8 cellular contexts compared by ENCODE assay signal in genomic region chr11:96229354-96229973, GRCh38.
DNase-seq lines count a peak whose midpoint lies in the region; ATAC-seq and TF ChIP-seq lines count a peak whose summit lies in the region.

No MANE protein-coding gene starts in this region.

- H3K27me3 ChIP-seq in PC-9 (ENCODE audit: insufficient read depth, low read depth) (no peaks in the 10 kb centered on the region), fibroblast of lung (ENCODE audit: control insufficient read depth, insufficient read depth, low read length) (no peaks in the 10 kb centered on the region)

- H3K79me2 ChIP-seq in PC-9 (ENCODE audit: low read depth) (peaks cover 82% of the 10 kb centered on the region), fibroblast of lung (ENCODE audit: control insufficient read depth, insufficient read depth, low read length) (peaks cover 14% of the 10 kb centered on the region)

- no TSS peak for BruUV-seq in PC-9 (replicated peaks; lab: Mats Ljungman, UMichigan)

- POLR2A ChIA-PET in activated CD4-positive, alpha-beta T cell treated with anti-CD3 and anti-CD28 coated beads for 36 hours (lab: Charles Lee), result interaction anchor here (0.7 kb wide), 1 partner anchor 16 kb away, joined by 3 read pairs; no protein-coding TSS in a partner anchor
- POLR2A ChIA-PET in PC-9 (lab: Charles Lee; ENCODE audit: unreplicated experiment), result interaction anchor here (0.7 kb wide), 1 partner anchor 549 kb away, joined by 10 read pairs; no protein-coding TSS in a partner anchor

- TF ChIP-seq CTCF in PC-9 (conservative IDR thresholded peaks at IDR 0.05), result no peak
- TF ChIP-seq CTCF in fibroblast of lung (conservative IDR thresholded peaks at IDR 0.05 in 1 of 2, IDR thresholded peaks at IDR 0.05 in 1 of 2; ENCODE audit: low read depth in 1 of 2, low read length in 2 of 2), result no peak

- H3K4me1 ChIP-seq in PC-9 (replicated peaks; ENCODE audit: insufficient read depth), result peaks cover 30% of the 10 kb centered on the region
- peaks cover 14% of the 10 kb centered on the region for H3K4me1 ChIP-seq in fibroblast of lung (ENCODE audit: control insufficient read depth, extremely low read depth, insufficient read depth, low read length)

- CTCF ChIA-PET in activated CD4-positive, alpha-beta T cell treated with anti-CD3 and anti-CD28 coated beads for 36 hours (lab: Charles Lee), result interaction anchor here (0.6 to 1.6 kb wide), 5 partner anchors 15 to 128 kb away, joined by 3 to 4 read pairs (median 4); no protein-coding TSS in a partner anchor
- CTCF ChIA-PET in PC-9 (lab: Charles Lee), result no interaction called here

- H3K36me3 ChIP-seq in PC-9 (ENCODE audit: low read depth) (peaks cover 18% of the 10 kb centered on the region; the same call in 1 of the 2 replicates), fibroblast of lung (ENCODE audit: control insufficient read depth, insufficient read depth, low read length) (no peaks in the 10 kb centered on the region)

- H3K36me3 Mint-ChIP-seq in activated CD4-positive, alpha-beta T cell treated with anti-CD3 and anti-CD28 coated beads for 36 hours (ENCODE audit: low read depth), result peaks cover 47% of the 10 kb centered on the region
- peaks cover 24% of the 10 kb centered on the region for H3K36me3 Mint-ChIP-seq in stimulated activated naive CD8-positive, alpha-beta T cell treated with anti-CD3 and anti-CD28 coated beads, Interleukin-15, Interleukin-2, amounts not matched to agents 100 ng/mL and 50 ng/mL, for 24 hours (ENCODE audit: low read depth)

- intact Hi-C loops in activated CD4-positive, alpha-beta T cell treated with anti-CD3 and anti-CD28 coated beads for 36 hours (cut with DNase I, micrococcal nuclease), result loop anchor here (2.0 kb wide), 3 partner anchors 17 to 41 kb away; no protein-coding TSS in a partner anchor
- intact Hi-C loops in PC-9 (cut with micrococcal nuclease; ENCODE audit: unreplicated experiment), result loop anchor here (2.0 to 10.0 kb wide), 5 partner anchors 13 to 395 kb away; partner anchors contain the start of gene JRKL

- H3K4me3 Mint-ChIP-seq in activated CD4-positive, alpha-beta T cell treated with anti-CD3 and anti-CD28 coated beads for 36 hours, result peak overlapping the region; percentile 56
- no peak overlapping the region for H3K4me3 Mint-ChIP-seq in stimulated activated naive CD8-positive, alpha-beta T cell treated with anti-CD3 and anti-CD28 coated beads, Interleukin-15, Interleukin-2, amounts not matched to agents 100 ng/mL and 50 ng/mL, for 24 hours

- H3K9me2 ChIP-seq in PC-9 (ENCODE audit: insufficient read depth), result no peaks in the 10 kb centered on the region

- H3K9me3 Mint-ChIP-seq in activated CD4-positive, alpha-beta T cell treated with anti-CD3 and anti-CD28 coated beads for 36 hours (ENCODE audit: low read depth), result no peaks in the 10 kb centered on the region
- H3K9me3 Mint-ChIP-seq in stimulated activated naive CD8-positive, alpha-beta T cell treated with anti-CD3 and anti-CD28 coated beads, Interleukin-15, Interleukin-2, amounts not matched to agents 100 ng/mL and 50 ng/mL, for 24 hours, result no peaks in the 10 kb centered on the region

- H3F3A ChIP-seq in PC-9 (ENCODE audit: insufficient read depth, low read depth), result peaks cover 21% of the 10 kb centered on the region; the same call in 1 of the 2 replicates

- peak; percentile 84 for ATAC-seq in activated CD4-positive, alpha-beta T cell treated with anti-CD3 and anti-CD28 coated beads for 36 hours

- H2AFZ ChIP-seq in PC-9, result no peak overlapping the region
- H2AFZ ChIP-seq in fibroblast of lung (ENCODE audit: low read length), result no peak overlapping the region

- H3K4me1 Mint-ChIP-seq in activated CD4-positive, alpha-beta T cell treated with anti-CD3 and anti-CD28 coated beads for 36 hours, result peaks cover 89% of the 10 kb centered on the region
- H3K4me1 Mint-ChIP-seq in stimulated activated naive CD8-positive, alpha-beta T cell treated with anti-CD3 and anti-CD28 coated beads, Interleukin-15, Interleukin-2, amounts not matched to agents 100 ng/mL and 50 ng/mL, for 24 hours (ENCODE audit: low read depth), result peaks cover 79% of the 10 kb centered on the region

- H3K4me2 ChIP-seq in PC-9 (0 out of 2 replicates have a peak overlapping the region, but pooled peaks have one; percentile 1), fibroblast of lung (ENCODE audit: extremely low read depth, insufficient read depth, low read length) (no peak overlapping the region)

- H3K27me3 Mint-ChIP-seq in activated CD4-positive, alpha-beta T cell treated with anti-CD3 and anti-CD28 coated beads for 36 hours, result no peaks in the 10 kb centered on the region
- H3K27me3 Mint-ChIP-seq in stimulated activated naive CD8-positive, alpha-beta T cell treated with anti-CD3 and anti-CD28 coated beads, Interleukin-15, Interleukin-2, amounts not matched to agents 100 ng/mL and 50 ng/mL, for 24 hours, result no peaks in the 10 kb centered on the region

- H4K20me1 ChIP-seq in PC-9 (ENCODE audit: insufficient read depth) (no peaks in the 10 kb centered on the region), fibroblast of lung (ENCODE audit: control insufficient read depth, extremely low read depth, insufficient read depth, low read length) (no peaks in the 10 kb centered on the region)

- no peak overlapping the region for H3K9ac ChIP-seq in fibroblast of lung (ENCODE audit: insufficient read depth, low read length)

- no peaks in the 10 kb centered on the region for H3K9me3 ChIP-seq in PC-9 (ENCODE audit: insufficient read depth, low read depth)
- no peaks in the 10 kb centered on the region for H3K9me3 ChIP-seq in fibroblast of lung (ENCODE audit: control insufficient read depth, insufficient read depth, low read depth, low read length)

- H3K27ac Mint-ChIP-seq in activated CD4-positive, alpha-beta T cell treated with anti-CD3 and anti-CD28 coated beads for 36 hours, result peak overlapping the region; percentile 88
- H3K27ac Mint-ChIP-seq in stimulated activated naive CD8-positive, alpha-beta T cell treated with anti-CD3 and anti-CD28 coated beads, Interleukin-15, Interleukin-2, amounts not matched to agents 100 ng/mL and 50 ng/mL, for 24 hours, result peak overlapping the region; percentile 22

- DNase-seq in activated CD4-positive, alpha-beta T cell treated with anti-CD3 and anti-CD28 coated beads for 36 hours, result no peak
- no peak for DNase-seq in activated CD4-positive, alpha-beta T cell treated with anti-CD3 and anti-CD28 coated beads, Interleukin-2, amount 50 U/mL, for 4 hours
- no peak for DNase-seq in PC-9
- no peak for DNase-seq in fibroblast of lung (ENCODE audit: low read depth in 2 of 2)
- no peak for DNase-seq in NCI-H1105 (lab: John Stamatoyannopoulos, UW)
- DNase-seq in epidermal melanocyte (ENCODE audit: insufficient read length, low spot score), result no peak
- DNase-seq in NCI-H2081 treated with DMSO at 0.1 percent for 48 hours (lab: John Stamatoyannopoulos, UW), result no peak

- peak overlapping the region; percentile 48 for H3K27ac ChIP-seq in PC-9
- H3K27ac ChIP-seq in fibroblast of lung (ENCODE audit: insufficient read depth, low read length), result peak overlapping the region; percentile 77

- no peak overlapping the region for H3K4me3 ChIP-seq in PC-9
- no peak overlapping the region for H3K4me3 ChIP-seq in fibroblast of lung (replicated peaks in 1 of 4; ENCODE audit: control extremely low read depth in 1 of 4, insufficient read depth in 1 of 4, low read depth in 3 of 4, low read length in 4 of 4)
